15 cellular contexts compared by ENCODE assay signal in genomic region chr10:84173543-84173942, GRCh38. TPM values are rescaled to one million over a fixed set of nuclear protein-coding genes. Genes with fewer than 3 reads are reported as not detected.
A peak's percentile ranks its signal among the peaks of the same experiment; 100 is the strongest.
DNase-seq lines count a peak whose midpoint lies in the region; ATAC-seq and FAIRE-seq lines count a peak whose summit lies in the region.
"Had no signal": no experiment of that assay in that cellular context is flagged by ENCODE, and none has a peak within 500 bp of the region (broad histone marks: within the 10 kb centered on the region; RNA-seq: fewer than 3 reads in every experiment).

GPR15LG (plus strand) TSS chr10:84173801; CDS start chr10:84173852, 51 bp downstream.

- H3K27ac Mint-ChIP-seq in IgD-negative memory B cell = peak within 1 kb of the TSS; percentile 81 to 97 (median 81)
- H3K27ac Mint-ChIP-seq: brain had no signal

- H3K4me1 ChIP-seq in mesenchymal stem cell (ENCODE audit: control insufficient read depth, insufficient read depth, low read depth, low read length) = peaks cover 27% of the 10 kb centered on the region
- H3K4me1 ChIP-seq: tibial nerve had no signal

- H3K23ac ChIP-seq in mesenchymal stem cell (ENCODE audit: low read length in 2 of 2) = no peak within 1 kb of the TSS

- H4K91ac ChIP-seq in mesenchymal stem cell (ENCODE audit: low read length) = no peak within 1 kb of the TSS

- H2BK15ac ChIP-seq in mesenchymal stem cell (ENCODE audit: low read depth, poor library complexity, severe bottlenecking) = no peak within 1 kb of the TSS

- no peak within 1 kb of the TSS for H2BK12ac ChIP-seq in mesenchymal stem cell (ENCODE audit: low read length in 2 of 2)

- peak; percentile 84 for FAIRE-seq in GM18507 (lab: Jason Lieb, UNC)

- H2AK5ac ChIP-seq in mesenchymal stem cell (ENCODE audit: low read length, severe bottlenecking) = peak within 1 kb of the TSS; percentile 95

- H3K4me1 Mint-ChIP-seq in IgD-negative memory B cell = peaks cover 14 to 21% (median 20%) of the 10 kb centered on the region in 3 donors
- H3K4me1 Mint-ChIP-seq: H9 had no signal

- no peaks in the 10 kb centered on the region for H3K36me3 ChIP-seq in mesenchymal stem cell (ENCODE audit: control insufficient read depth in 1 of 2, insufficient read depth in 2 of 2, low read depth in 1 of 2, low read length in 2 of 2)
- H3K36me3 ChIP-seq: ovary, tibial nerve had no signal

- H3K9me3 ChIP-seq in mesenchymal stem cell (ENCODE audit: control insufficient read depth, low read length) = no peaks in the 10 kb centered on the region
- H3K9me3 ChIP-seq: ovary, tibial nerve had no signal

- H3K27ac ChIP-seq in mesenchymal stem cell (ENCODE audit: low read length, poor library complexity, severe bottlenecking) = peak within 1 kb of the TSS; percentile 96
- H3K27ac ChIP-seq: ovary had no signal

- no peak within 1 kb of the TSS for H2AFZ ChIP-seq in mesenchymal stem cell (ENCODE audit: low read depth, low read length)

- H3K27me3 Mint-ChIP-seq in IgD-negative memory B cell = peaks cover 2% of the 10 kb centered on the region

- H2BK5ac ChIP-seq in mesenchymal stem cell (ENCODE audit: low read depth, low read length, poor library complexity, severe bottlenecking) = peak within 1 kb of the TSS; percentile 45

- no peak within 1 kb of the TSS for H3K14ac ChIP-seq in mesenchymal stem cell (ENCODE audit: low read length in 2 of 2)

- no peak within 1 kb of the TSS for H3K9ac ChIP-seq in mesenchymal stem cell (ENCODE audit: low read length)

- H3K79me1 ChIP-seq in mesenchymal stem cell (replicated peaks; ENCODE audit: low read length, poor library complexity, severe bottlenecking) = no peaks in the 10 kb centered on the region

- H2BK120ac ChIP-seq in mesenchymal stem cell (ENCODE audit: low read depth, low read length) = no peak within 1 kb of the TSS

- H3K36me3 Mint-ChIP-seq in IgD-negative memory B cell = peaks cover 6% of the 10 kb centered on the region
- H3K36me3 Mint-ChIP-seq: brain had no signal

- H3K9me3 Mint-ChIP-seq in IgD-negative memory B cell = peaks cover 0 to 2% (median 0%) of the 10 kb centered on the region in 3 donors
- H3K9me3 Mint-ChIP-seq: brain had no signal

- no peak within 1 kb of the TSS for H3K4me2 ChIP-seq in mesenchymal stem cell (ENCODE audit: low read length, poor library complexity, severe bottlenecking)

- peak; percentile 46 for ATAC-seq in GM21528 (IDR thresholded peaks at IDR 0.05; ENCODE audit: low FRiP score, unreplicated experiment)

- peaks cover 0 to 7% of the 10 kb centered on the region in 2 experiments for H3K27me3 ChIP-seq in mesenchymal stem cell (ENCODE audit: control insufficient read depth in 1 of 2, insufficient read depth in 1 of 2, low read length in 2 of 2)
- H3K27me3 ChIP-seq: ovary, tibial nerve had no signal

- 84% methylated on average over 2 of the region's 2 CpGs for WGBS in mesenchymal stem cell

- no peak within 1 kb of the TSS for H3K4ac ChIP-seq in mesenchymal stem cell (ENCODE audit: low read depth in 1 of 2, low read length in 2 of 2)

- no peak within 1 kb of the TSS for H3K18ac ChIP-seq in mesenchymal stem cell (ENCODE audit: low read depth in 1 of 2, low read length in 2 of 2)

- no peak for DNase-seq in GM18507 (ENCODE audit: extremely low spot score, insufficient read length, low read depth)
- no peak for DNase-seq in mesenchymal stem cell
- no peak for DNase-seq in activated CD4-positive, alpha-beta T cell treated with anti-CD3 and anti-CD28 coated beads, Interleukin-2, amount 50 U/mL, for 48 hours
- no peak for DNase-seq in SW480 (ENCODE audit: low spot score)
- no peak for DNase-seq in AG08396 (ENCODE audit: low spot score)
- DNase-seq in NCI-H446 (lab: John Stamatoyannopoulos, UW) = no peak
- DNase-seq: H9, NCI-H187, ovary had no signal

- no peak within 1 kb of the TSS for H3K4me3 ChIP-seq in mesenchymal stem cell (ENCODE audit: insufficient read depth in 1 of 2, low read depth in 1 of 2, low read length in 2 of 2)
- H3K4me3 ChIP-seq: ovary, tibial nerve had no signal

- H3K4me3 Mint-ChIP-seq in IgD-negative memory B cell = peak within 1 kb of the TSS in 1 of 4 donors; percentile 68
- H3K4me3 Mint-ChIP-seq: brain, H9 had no signal

- H4K8ac ChIP-seq in mesenchymal stem cell (ENCODE audit: low read length) = no peak within 1 kb of the TSS

RNA-seq across cellular contexts. Expression of gene GPR15LG, which starts in this region (rescaled TPM):
- polyA plus RNA-seq in IgD-negative memory B cell = not detected
- polyA plus RNA-seq in mesenchymal stem cell (2013, experiment 1 of 2) = not detected
- polyA plus RNA-seq in mesenchymal stem cell (2013, experiment 2 of 2) = not detected
- polyA plus RNA-seq: BJ, fibroblast of lung, ovary had no signal
